In the genomic region with DNA sequence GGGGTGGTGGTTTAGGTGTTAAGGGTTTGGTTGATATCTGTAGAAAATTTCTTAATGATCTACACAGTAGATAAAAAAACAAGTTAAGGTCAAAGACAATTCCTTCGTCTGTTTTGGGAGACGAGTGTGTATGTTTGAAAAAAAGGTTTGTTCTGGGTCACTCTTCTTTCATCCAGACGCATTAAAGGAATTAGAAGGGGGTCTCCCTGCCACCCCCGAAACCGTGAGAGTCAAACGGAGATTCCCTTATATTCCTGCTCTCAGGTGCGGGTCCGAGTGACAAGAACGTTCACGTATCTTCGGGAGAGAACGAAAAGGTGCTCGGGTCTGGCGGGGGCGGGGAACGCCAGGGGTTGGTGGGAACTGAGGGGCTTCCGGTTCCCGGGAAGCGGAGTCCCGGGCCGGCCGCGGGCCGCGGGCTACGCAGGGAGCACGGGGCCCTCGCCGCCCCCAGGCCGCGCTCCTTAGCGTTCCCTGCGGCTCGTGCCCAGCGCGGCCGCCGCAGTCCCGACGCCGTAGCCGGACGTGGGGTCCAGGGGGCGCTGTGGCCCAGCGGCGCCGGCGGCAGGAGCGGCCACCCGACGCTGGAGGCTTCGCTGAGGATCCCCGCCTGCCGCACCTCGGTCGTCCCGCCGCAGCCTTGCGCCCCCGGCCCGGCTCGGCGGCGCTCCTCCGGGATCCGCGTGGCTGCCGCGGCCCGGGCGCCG, we compare ENCODE assay signal across 8 cellular contexts. TPM values are rescaled to one million over a fixed set of nuclear protein-coding genes. Genes with fewer than 3 reads are reported as not detected.
DNase-seq lines count a peak whose midpoint lies in the region; ATAC-seq and TF ChIP-seq lines count a peak whose summit lies in the region.

A gene with protein sequence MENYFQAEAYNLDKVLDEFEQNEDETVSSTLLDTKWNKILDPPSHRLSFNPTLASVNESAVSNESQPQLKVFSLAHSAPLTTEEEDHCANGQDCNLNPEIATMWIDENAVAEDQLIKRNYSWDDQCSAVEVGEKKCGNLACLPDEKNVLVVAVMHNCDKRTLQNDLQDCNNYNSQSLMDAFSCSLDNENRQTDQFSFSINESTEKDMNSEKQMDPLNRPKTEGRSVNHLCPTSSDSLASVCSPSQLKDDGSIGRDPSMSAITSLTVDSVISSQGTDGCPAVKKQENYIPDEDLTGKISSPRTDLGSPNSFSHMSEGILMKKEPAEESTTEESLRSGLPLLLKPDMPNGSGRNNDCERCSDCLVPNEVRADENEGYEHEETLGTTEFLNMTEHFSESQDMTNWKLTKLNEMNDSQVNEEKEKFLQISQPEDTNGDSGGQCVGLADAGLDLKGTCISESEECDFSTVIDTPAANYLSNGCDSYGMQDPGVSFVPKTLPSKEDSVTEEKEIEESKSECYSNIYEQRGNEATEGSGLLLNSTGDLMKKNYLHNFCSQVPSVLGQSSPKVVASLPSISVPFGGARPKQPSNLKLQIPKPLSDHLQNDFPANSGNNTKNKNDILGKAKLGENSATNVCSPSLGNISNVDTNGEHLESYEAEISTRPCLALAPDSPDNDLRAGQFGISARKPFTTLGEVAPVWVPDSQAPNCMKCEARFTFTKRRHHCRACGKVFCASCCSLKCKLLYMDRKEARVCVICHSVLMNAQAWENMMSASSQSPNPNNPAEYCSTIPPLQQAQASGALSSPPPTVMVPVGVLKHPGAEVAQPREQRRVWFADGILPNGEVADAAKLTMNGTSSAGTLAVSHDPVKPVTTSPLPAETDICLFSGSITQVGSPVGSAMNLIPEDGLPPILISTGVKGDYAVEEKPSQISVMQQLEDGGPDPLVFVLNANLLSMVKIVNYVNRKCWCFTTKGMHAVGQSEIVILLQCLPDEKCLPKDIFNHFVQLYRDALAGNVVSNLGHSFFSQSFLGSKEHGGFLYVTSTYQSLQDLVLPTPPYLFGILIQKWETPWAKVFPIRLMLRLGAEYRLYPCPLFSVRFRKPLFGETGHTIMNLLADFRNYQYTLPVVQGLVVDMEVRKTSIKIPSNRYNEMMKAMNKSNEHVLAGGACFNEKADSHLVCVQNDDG (N-terminal part only) (plus strand): TSS at position 577 of the 707 bp plus-strand sequence. CDS start 91,118 bp downstream, outside the sequence.

- H3K27me3 Mint-ChIP-seq in nephron (ENCODE audit: low read depth): no peaks in the 10 kb centered on the region

- H3K4me1 Mint-ChIP-seq in nephron: peaks cover 17% of the 10 kb centered on the region

- TF ChIP-seq CTCF in nephron (IDR thresholded peaks at IDR 0.05; ENCODE audit: unreplicated experiment in 3 of 3): peak; percentile 66 to 78 (median 71)

- H3K4me3 Mint-ChIP-seq in nephron: peak within 1 kb of the TSS; percentile 87 to 95 (median 92)

- peak within 1 kb of the TSS; percentile 97 to 98 (median 98) for H3K27ac Mint-ChIP-seq in nephron

- H3K9ac ChIP-seq in HUES6 (ENCODE audit: low read length): peak within 1 kb of the TSS; percentile 94
- peak within 1 kb of the TSS; percentile 90 to 97 for H3K9ac ChIP-seq in stomach smooth muscle (ENCODE audit: low read length in 2 of 2)

- H3K4me3 ChIP-seq in HUES6 (ENCODE audit: low read depth, low read length) (peak within 1 kb of the TSS; percentile 89), stomach smooth muscle (ENCODE audit: low read length in 2 of 2) (peak within 1 kb of the TSS; percentile 88 to 97)

- peak; percentile 56 for ATAC-seq in GM21360 (IDR thresholded peaks at IDR 0.05; ENCODE audit: unreplicated experiment)

- H3K9me3 Mint-ChIP-seq in nephron: no peaks in the 10 kb centered on the region

- H3K27me3 ChIP-seq in HUES6 (ENCODE audit: control insufficient read depth, insufficient read depth, low read length) (peaks cover 7% of the 10 kb centered on the region; the same call in 1 of the 2 replicates), stomach smooth muscle (ENCODE audit: control insufficient read depth in 1 of 2, insufficient read depth in 2 of 2, low read length in 2 of 2) (no peaks in the 10 kb centered on the region)

- H3K9me3 ChIP-seq in HUES6 (ENCODE audit: control insufficient read depth, insufficient read depth, low read depth, low read length): no peaks in the 10 kb centered on the region
- H3K9me3 ChIP-seq in stomach smooth muscle (ENCODE audit: control insufficient read depth in 2 of 2, low read length in 2 of 2): no peaks in the 10 kb centered on the region

- no peaks in the 10 kb centered on the region for H3K4me1 ChIP-seq in HUES6 (ENCODE audit: control insufficient read depth, insufficient read depth, low read length)
- H3K4me1 ChIP-seq in stomach smooth muscle (ENCODE audit: control insufficient read depth, insufficient read depth, low read length): peaks cover 9% of the 10 kb centered on the region

- H3K27ac ChIP-seq in HUES6 (ENCODE audit: low read depth, low read length): peak within 1 kb of the TSS; percentile 87
- peak within 1 kb of the TSS; percentile 95 for H3K27ac ChIP-seq in stomach smooth muscle (ENCODE audit: low read length)

- H3K36me3 ChIP-seq in HUES6 (ENCODE audit: control insufficient read depth, insufficient read depth, low read length): no peaks in the 10 kb centered on the region
- no peaks in the 10 kb centered on the region for H3K36me3 ChIP-seq in stomach smooth muscle (ENCODE audit: control insufficient read depth in 2 of 2, insufficient read depth in 2 of 2, low read length in 2 of 2)

- H3K36me3 Mint-ChIP-seq in nephron (ENCODE audit: low read depth): no peaks in the 10 kb centered on the region

- DNase-seq in COR-L47 (lab: John Stamatoyannopoulos, UW) (peak; percentile 69), RPMI7951 (ENCODE audit: low read depth) (peak; percentile 75), fibroblast of the conjunctiva (ENCODE audit: low read depth) (peak; percentile 51)
- DNase-seq in activated effector memory CD4-positive, alpha-beta T cell treated with Interleukin-2 at 50 U/mL for 16 hours: peak; percentile 62

RNA-seq across cellular contexts. Expression of the gene that starts here (rescaled TPM):
- 13.6 and 13.8 TPM in 2 replicates for total RNA-seq in RPMI7951 (2014; rRNA removed; shearing (Covaris generic))

Comparison
In these comparisons a context has a peak if more than half of its experiments do, and no peak if none do; other contexts are left out.
1. Peak in every context shown above with its lines: DNase-seq, ATAC-seq, H3K4me3 ChIP-seq and H3K27ac ChIP-seq.